ENCODE assay signal across 23 cellular contexts in the genomic region with DNA sequence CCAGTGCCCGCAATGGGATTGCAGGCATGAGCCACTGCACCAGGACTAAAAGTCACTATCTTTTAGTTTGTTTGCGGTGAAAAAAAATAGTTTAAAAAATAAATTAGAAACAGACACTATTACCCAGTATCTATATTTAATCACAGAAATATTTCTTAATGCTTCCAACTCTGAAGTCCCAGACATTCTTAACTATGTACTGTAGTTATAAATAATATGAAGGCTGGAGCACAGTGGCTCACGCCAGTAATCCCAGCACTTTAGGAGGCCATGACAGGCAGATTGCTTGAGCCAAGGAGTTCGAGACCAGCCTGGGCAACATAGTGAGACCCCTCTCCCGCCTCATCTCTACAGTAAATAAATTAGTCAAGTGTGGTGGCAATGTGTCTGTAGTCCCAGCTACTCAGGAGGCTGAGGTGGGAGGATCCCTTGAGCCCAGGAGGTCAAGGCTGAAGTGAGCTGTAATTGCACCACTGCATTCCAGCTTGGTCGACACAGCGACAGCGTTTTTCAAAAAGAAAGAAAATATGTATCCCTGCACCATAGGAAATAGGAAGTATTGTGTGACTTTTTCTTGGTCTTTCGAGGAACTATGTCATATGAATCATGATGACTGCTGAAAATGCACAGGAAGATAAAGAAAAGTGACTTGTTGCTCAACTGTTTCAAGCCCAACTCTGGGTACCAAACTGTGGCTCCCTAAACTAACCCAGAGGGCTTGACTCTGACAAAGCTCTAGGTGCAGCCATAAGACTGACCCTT.
DNase-seq lines count a peak whose midpoint lies in the region; ATAC-seq and TF ChIP-seq lines count a peak whose summit lies in the region.
"Had no signal": no experiment of that assay in that cellular context is flagged by ENCODE, and none has a peak within 500 bp of the region (broad histone marks: within the 10 kb centered on the region; RNA-seq: fewer than 3 reads in every experiment).

No MANE protein-coding gene starts in this region.

- H2AFZ ChIP-seq in SK-N-SH (ENCODE audit: low read depth) (no peak overlapping the region), mesenchymal stem cell (ENCODE audit: low read depth, low read length) (no peak overlapping the region)

- H4K20me1 ChIP-seq in BLaER1 treated with 17β-estradiol and CSF1 and Interleukin-3, amounts not matched to agents 10 nM and 100 nM = no peaks in the 10 kb centered on the region
- H4K20me1 ChIP-seq in SK-N-SH (ENCODE audit: insufficient read depth) = no peaks in the 10 kb centered on the region

- no peaks in the 10 kb centered on the region for H3K9me2 ChIP-seq in SK-N-SH

- peak overlapping the region in 1 of 2 experiments; percentile 67 for H3K4ac ChIP-seq in mesenchymal stem cell (ENCODE audit: low read depth in 1 of 2, low read length in 2 of 2)

- H3K27me3 Mint-ChIP-seq in naive thymus-derived CD8-positive, alpha-beta T cell = peaks cover 11 to 51% (median 21%) of the 10 kb centered on the region in 5 donors
- H3K27me3 Mint-ChIP-seq: activated B cell treated with CpG ODN at 0.5 μM for 24 hours had no signal

- POLR2A ChIA-PET in SK-N-SH (lab: Yijun Ruan, JAX) = no interaction called here
- POLR2A ChIA-PET in naive thymus-derived CD8-positive, alpha-beta T cell (lab: Charles Lee) = no interaction called here

- CTCF ChIA-PET in SK-N-SH (lab: Yijun Ruan, JAX) = interaction anchor here (4.1 kb wide), 1 partner anchor 16 kb away, joined by 20 read pairs; no protein-coding TSS in a partner anchor

- no peak for TF ChIP-seq EP300 in SK-N-SH (IDR thresholded peaks at IDR 0.05; ENCODE audit: borderline replicate concordance in 1 of 2, low read depth in 1 of 2, low read length in 1 of 2)

- no peak overlapping the region for H3K4me3 Mint-ChIP-seq in naive thymus-derived CD8-positive, alpha-beta T cell
- H3K4me3 Mint-ChIP-seq: activated B cell treated with CpG ODN at 0.5 μM for 24 hours; activated CD4-positive, alpha-beta memory T cell treated with anti-CD3 and anti-CD28 coated beads, Interleukin-2, amount 10 ng/mL, durations not matched to agents 7 days and 5 days; CD4-positive, CD25-positive, alpha-beta regulatory T cell had no signal

- H3K18ac ChIP-seq in mesenchymal stem cell (ENCODE audit: low read depth in 1 of 2, low read length in 2 of 2) = peak overlapping the region; percentile 55 to 64

- peaks cover 43 to 99% (median 79%) of the 10 kb centered on the region in 10 experiments for H3K4me1 ChIP-seq in BLaER1 treated with 17β-estradiol and CSF1 and Interleukin-3, amounts not matched to agents 10 nM and 100 nM
- H3K4me1 ChIP-seq in SK-N-SH (ENCODE audit: control insufficient read depth in 1 of 2, insufficient read depth in 2 of 2, low read depth in 1 of 2, low read length in 1 of 2) = peaks cover 0 to 6% of the 10 kb centered on the region in 2 experiments; a peak in 3 of 4 replicates
- H3K4me1 ChIP-seq in mesenchymal stem cell (ENCODE audit: control insufficient read depth, insufficient read depth, low read depth, low read length) = peaks cover 7% of the 10 kb centered on the region

- H2BK15ac ChIP-seq in mesenchymal stem cell (ENCODE audit: low read depth, poor library complexity, severe bottlenecking) = no peak overlapping the region

- H3K79me2 ChIP-seq in SK-N-SH (ENCODE audit: insufficient read depth) = no peaks in the 10 kb centered on the region

- H2BK120ac ChIP-seq in mesenchymal stem cell (ENCODE audit: low read depth, low read length) = no peak overlapping the region

- peak; percentile 20 for DNase-seq in M059J (ENCODE audit: low read depth)
- DNase-seq in SK-N-SH = no peak
- DNase-seq in mesenchymal stem cell = no peak
- DNase-seq in naive thymus-derived CD8-positive, alpha-beta T cell = no peak
- no peak for DNase-seq in SW 1271 (lab: John Stamatoyannopoulos, UW)
- no peak for DNase-seq in NAMALWA (ENCODE audit: low spot score)
- DNase-seq: activated B cell treated with CpG ODN at 0.5 μM for 24 hours; activated CD4-positive, alpha-beta memory T cell treated with anti-CD3 and anti-CD28 coated beads, Interleukin-2, amount 10 ng/mL, durations not matched to agents 7 days and 5 days; amygdala; caudate nucleus; CD4-positive, CD25-positive, alpha-beta regulatory T cell; DMS153; NCI-H1417 treated with DMSO at 0.1 percent for 48 hours; NCI-H2107; NCI-H526; occipital lobe; stimulated activated CD4-positive, alpha-beta T cell treated with anti-CD3 and anti-CD28 coated beads, Interleukin-4, amount 100 ng/mL, for 4 hours; substantia nigra had no signal

- H4K91ac ChIP-seq in mesenchymal stem cell (ENCODE audit: low read length) = peak overlapping the region; percentile 72

- no peak for TF ChIP-seq RAD21 in SK-N-SH (IDR thresholded peaks at IDR 0.05; ENCODE audit: low read length)

- peak overlapping the region in 1 of 10 experiments; percentile 8; a peak in 2 of 20 replicates for H3K4me3 ChIP-seq in BLaER1 treated with 17β-estradiol and CSF1 and Interleukin-3, amounts not matched to agents 10 nM and 100 nM
- H3K4me3 ChIP-seq in SK-N-SH (ENCODE audit: low read depth in 2 of 2, low read length in 1 of 2) (no peak overlapping the region), mesenchymal stem cell (ENCODE audit: insufficient read depth in 1 of 2, low read depth in 1 of 2, low read length in 2 of 2) (peak overlapping the region in 1 of 2 experiments; percentile 34)
- H3K4me3 ChIP-seq: lung, SJSA1 had no signal

- peaks cover 1 to 18% (median 3%) of the 10 kb centered on the region in 4 donors for H3K4me1 Mint-ChIP-seq in naive thymus-derived CD8-positive, alpha-beta T cell
- H3K4me1 Mint-ChIP-seq: CD4-positive, CD25-positive, alpha-beta regulatory T cell had no signal

- H3K79me1 ChIP-seq in mesenchymal stem cell (replicated peaks; ENCODE audit: low read length, poor library complexity, severe bottlenecking) = peaks cover 3% of the 10 kb centered on the region

- H3K36me3 Mint-ChIP-seq in naive thymus-derived CD8-positive, alpha-beta T cell = peaks cover 0 to 2% (median 0%) of the 10 kb centered on the region in 3 donors
- H3K36me3 Mint-ChIP-seq: CD4-positive, CD25-positive, alpha-beta regulatory T cell had no signal

- H2BK12ac ChIP-seq in mesenchymal stem cell (ENCODE audit: low read length in 2 of 2) = peak overlapping the region; percentile 73 to 95

- ATAC-seq in naive thymus-derived CD8-positive, alpha-beta T cell = no peak
- ATAC-seq in HG03565 (IDR thresholded peaks at IDR 0.05; ENCODE audit: unreplicated experiment) = no peak

- H3K27ac ChIP-seq in BLaER1 treated with 17β-estradiol and CSF1 and Interleukin-3, amounts not matched to agents 10 nM and 100 nM = peak overlapping the region in 10 of 11 experiments; percentile 31 to 96 (median 83); a peak in 19 of 22 replicates
- H3K27ac ChIP-seq in SK-N-SH (ENCODE audit: low read depth in 2 of 2, low read length in 1 of 2) (peak overlapping the region; percentile 31 to 45; a peak in 2 of 4 replicates), mesenchymal stem cell (ENCODE audit: low read length, poor library complexity, severe bottlenecking) (no peak overlapping the region)
- H3K27ac ChIP-seq: KMS-11, SJSA1 had no signal

- H4K8ac ChIP-seq in mesenchymal stem cell (ENCODE audit: low read length) = no peak overlapping the region

- no peak overlapping the region for H2BK5ac ChIP-seq in mesenchymal stem cell (ENCODE audit: low read depth, low read length, poor library complexity, severe bottlenecking)

- peaks cover 0 to 79% (median 14%) of the 10 kb centered on the region in 11 experiments; a peak in 15 of 22 replicates for H3K9me3 ChIP-seq in BLaER1 treated with 17β-estradiol and CSF1 and Interleukin-3, amounts not matched to agents 10 nM and 100 nM (replicated peaks in 1 of 11)
- H3K9me3 ChIP-seq in SK-N-SH = no peaks in the 10 kb centered on the region
- peaks cover 6% of the 10 kb centered on the region for H3K9me3 ChIP-seq in mesenchymal stem cell (ENCODE audit: control insufficient read depth, low read length)
- H3K9me3 ChIP-seq: SJSA1 had no signal

- H3K27ac Mint-ChIP-seq in naive thymus-derived CD8-positive, alpha-beta T cell = no peak overlapping the region
- H3K27ac Mint-ChIP-seq: activated CD4-positive, alpha-beta memory T cell treated with anti-CD3 and anti-CD28 coated beads, Interleukin-2, amount 10 ng/mL, durations not matched to agents 7 days and 5 days; CD4-positive, CD25-positive, alpha-beta regulatory T cell had no signal

- H3K14ac ChIP-seq in mesenchymal stem cell (ENCODE audit: low read length in 2 of 2) = no peak overlapping the region

- no peaks in the 10 kb centered on the region; a peak in 1 of 22 replicates for H3K27me3 ChIP-seq in BLaER1 treated with 17β-estradiol and CSF1 and Interleukin-3, amounts not matched to agents 10 nM and 100 nM
- H3K27me3 ChIP-seq in SK-N-SH (ENCODE audit: insufficient read depth) (peaks cover 10% of the 10 kb centered on the region; the same call in 1 of the 2 replicates), mesenchymal stem cell (ENCODE audit: control insufficient read depth in 1 of 2, insufficient read depth in 1 of 2, low read length in 2 of 2) (peaks cover 0 to 6% of the 10 kb centered on the region in 2 experiments)
- H3K27me3 ChIP-seq: SJSA1 had no signal

- H3K9ac ChIP-seq in BLaER1 treated with 17β-estradiol and CSF1 and Interleukin-3, amounts not matched to agents 10 nM and 100 nM = peak overlapping the region in 4 of 11 experiments; percentile 33 to 54 (median 38); a peak in 7 of 22 replicates
- H3K9ac ChIP-seq in SK-N-SH (no peak overlapping the region), mesenchymal stem cell (ENCODE audit: low read length) (no peak overlapping the region)
- H3K9ac ChIP-seq: KMS-11 had no signal

- WGBS in SK-N-SH (ENCODE audit: low lambda C conversion rate) = 37% methylated on average over 9 of the region's 9 CpGs
- 90% methylated on average over 7 of the region's 9 CpGs for WGBS in mesenchymal stem cell

- TF ChIP-seq CTCF in SK-N-SH (IDR thresholded peaks at IDR 0.05) = no peak

- H2AK5ac ChIP-seq in mesenchymal stem cell (ENCODE audit: low read length, severe bottlenecking) = peak overlapping the region; percentile 84

- H3F3A ChIP-seq in SK-N-SH (replicated peaks; ENCODE audit: insufficient read depth) = peaks cover 19% of the 10 kb centered on the region

- H3K23ac ChIP-seq in mesenchymal stem cell (ENCODE audit: low read length in 2 of 2) = no peak overlapping the region

- H3K4me2 ChIP-seq in BLaER1 treated with 17β-estradiol and CSF1 and Interleukin-3, amounts not matched to agents 10 nM and 100 nM = peak overlapping the region in 8 of 11 experiments; percentile 25 to 95 (median 68); a peak in 15 of 22 replicates
- H3K4me2 ChIP-seq in SK-N-SH (no peak overlapping the region; the same call in 1 of the 2 replicates), mesenchymal stem cell (ENCODE audit: low read length, poor library complexity, severe bottlenecking) (no peak overlapping the region)
- H3K4me2 ChIP-seq: KMS-11 had no signal

- peaks cover 0 to 48% (median 0%) of the 10 kb centered on the region in 11 experiments; a peak in 6 of 22 replicates for H3K36me3 ChIP-seq in BLaER1 treated with 17β-estradiol and CSF1 and Interleukin-3, amounts not matched to agents 10 nM and 100 nM
- H3K36me3 ChIP-seq in SK-N-SH (replicated peaks in 1 of 2; ENCODE audit: control insufficient read depth in 1 of 2, insufficient read depth in 2 of 2, low read length in 1 of 2) = no peaks in the 10 kb centered on the region
- peaks cover 0 to 2% of the 10 kb centered on the region in 2 experiments for H3K36me3 ChIP-seq in mesenchymal stem cell (ENCODE audit: control insufficient read depth in 1 of 2, insufficient read depth in 2 of 2, low read depth in 1 of 2, low read length in 2 of 2)
- H3K36me3 ChIP-seq: SJSA1 had no signal

- no peaks in the 10 kb centered on the region for H3K9me3 Mint-ChIP-seq in naive thymus-derived CD8-positive, alpha-beta T cell
- H3K9me3 Mint-ChIP-seq: activated B cell treated with CpG ODN at 0.5 μM for 24 hours had no signal

Comparison
In these comparisons a context has a peak if more than half of its experiments do, and no peak if none do; other contexts are left out.
1. H3K4me2 ChIP-seq: peak in BLaER1 treated with 17β-estradiol and CSF1 and Interleukin-3, amounts not matched to agents 10 nM and 100 nM (8 of 11); none in SK-N-SH (single experiment) and mesenchymal stem cell (single experiment).